ENCODE assay signal across 14 cellular contexts in genomic region chr14:65838565-65838964, GRCh38.
"Had no signal": no experiment of that assay in that cellular context is flagged by ENCODE, and none has a peak within 500 bp of the region (broad histone marks: within the 10 kb centered on the region; RNA-seq: fewer than 3 reads in every experiment).

No MANE protein-coding gene starts in this region.

- H3K27ac ChIP-seq: foreskin keratinocyte, upper lobe of left lung had no signal

- H3K4me3 ChIP-seq: upper lobe of left lung had no signal

- ATAC-seq: foreskin keratinocyte, left lobe of liver had no signal

- H3K4me1 ChIP-seq: foreskin keratinocyte had no signal

- H3K9me3 ChIP-seq: SK-N-SH, upper lobe of left lung had no signal

- H3K27ac Mint-ChIP-seq: activated CD4-positive, alpha-beta memory T cell treated with anti-CD3 and anti-CD28 coated beads for 36 hours; activated naive CD4-positive, alpha-beta T cell treated with anti-CD3 and anti-CD28 coated beads for 36 hours; nephron progenitor cell; stimulated activated naive CD8-positive, alpha-beta T cell treated with anti-CD3 and anti-CD28 coated beads, Interleukin-15, Interleukin-2, amounts not matched to agents 100 ng/mL and 50 ng/mL, for 24 hours had no signal

- H3K36me3 ChIP-seq: upper lobe of left lung had no signal

- H3K4me2 ChIP-seq: SK-N-SH had no signal

- H3K36me3 Mint-ChIP-seq: activated CD4-positive, alpha-beta memory T cell treated with anti-CD3 and anti-CD28 coated beads for 36 hours had no signal

- FAIRE-seq: endothelial cell of umbilical vein had no signal

- H3K27me3 Mint-ChIP-seq: activated CD4-positive, alpha-beta memory T cell treated with anti-CD3 and anti-CD28 coated beads for 36 hours; stimulated activated naive CD8-positive, alpha-beta T cell treated with anti-CD3 and anti-CD28 coated beads, Interleukin-15, Interleukin-2, amounts not matched to agents 100 ng/mL and 50 ng/mL, for 24 hours had no signal

- H3K9ac ChIP-seq: SK-N-SH had no signal

- H3K4me3 Mint-ChIP-seq: activated CD4-positive, alpha-beta memory T cell treated with anti-CD3 and anti-CD28 coated beads for 36 hours; activated naive CD4-positive, alpha-beta T cell treated with anti-CD3 and anti-CD28 coated beads for 36 hours; nephron progenitor cell; stimulated activated naive CD8-positive, alpha-beta T cell treated with anti-CD3 and anti-CD28 coated beads, Interleukin-15, Interleukin-2, amounts not matched to agents 100 ng/mL and 50 ng/mL, for 24 hours had no signal

- DNase-seq: activated CD4-positive, alpha-beta memory T cell treated with anti-CD3 and anti-CD28 coated beads for 36 hours; activated CD4-positive, CD25-positive, alpha-beta regulatory T cell treated with anti-CD3 and anti-CD28 coated beads, Interleukin-2, amount 50 U/mL, for 72 hours; activated naive CD4-positive, alpha-beta T cell treated with anti-CD3 and anti-CD28 coated beads for 36 hours; aorta; foreskin keratinocyte; islet precursor cell; nephron progenitor cell; SK-N-SH; stimulated activated CD4-positive, alpha-beta T cell treated with anti-CD3 and anti-CD28 coated beads, Interleukin-2, amount 100 ng/mL, for 48 hours; T-helper 2 cell; upper lobe of left lung had no signal

- H3K27me3 ChIP-seq: foreskin keratinocyte, upper lobe of left lung had no signal

- H3K9me3 Mint-ChIP-seq: activated CD4-positive, alpha-beta memory T cell treated with anti-CD3 and anti-CD28 coated beads for 36 hours; activated naive CD4-positive, alpha-beta T cell treated with anti-CD3 and anti-CD28 coated beads for 36 hours; nephron progenitor cell; stimulated activated naive CD8-positive, alpha-beta T cell treated with anti-CD3 and anti-CD28 coated beads, Interleukin-15, Interleukin-2, amounts not matched to agents 100 ng/mL and 50 ng/mL, for 24 hours had no signal
